In the genomic region with DNA sequence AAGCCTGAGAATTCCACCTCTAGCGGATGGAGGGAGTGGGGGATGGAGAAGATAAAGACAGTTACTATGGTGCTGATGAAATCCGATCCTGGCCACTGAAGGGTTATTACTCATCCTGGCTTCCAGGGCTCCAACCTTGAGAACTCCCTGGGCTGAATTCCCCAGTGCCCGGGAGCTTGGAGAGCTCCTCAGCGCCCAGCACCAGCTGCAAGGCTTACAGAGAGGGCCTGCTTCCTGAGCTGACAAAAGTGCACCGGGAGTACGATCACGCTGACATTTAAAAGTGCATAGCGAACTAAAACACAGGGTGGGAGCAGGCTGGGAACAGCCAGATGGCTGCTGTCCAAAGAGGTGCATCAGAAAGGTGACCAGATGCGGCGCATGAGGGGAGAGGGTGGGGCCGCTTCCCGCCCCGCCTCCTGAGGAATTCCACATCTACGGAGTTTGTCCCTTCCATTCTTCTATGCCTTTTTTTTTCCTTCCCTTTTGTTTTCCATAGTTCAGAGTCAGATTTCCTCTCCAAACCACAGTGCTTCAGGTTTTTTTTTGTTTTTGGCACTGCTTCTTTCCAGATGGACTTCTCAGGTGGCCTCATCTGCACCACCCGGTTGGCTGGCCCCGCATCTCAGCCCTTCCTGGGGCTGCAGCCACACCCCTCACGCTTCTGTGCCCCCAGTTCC, we compare ENCODE assay signal across 1 cellular context.
TF ChIP-seq lines count a peak whose summit lies in the region.

No MANE protein-coding gene starts in this region.

TF ChIP-seq in HepG2, 621 proteins besides CTCF, POLR2A, EP300 and RAD21 (continued from another document and continues in another):
- TF ChIP-seq, protein P1, sequence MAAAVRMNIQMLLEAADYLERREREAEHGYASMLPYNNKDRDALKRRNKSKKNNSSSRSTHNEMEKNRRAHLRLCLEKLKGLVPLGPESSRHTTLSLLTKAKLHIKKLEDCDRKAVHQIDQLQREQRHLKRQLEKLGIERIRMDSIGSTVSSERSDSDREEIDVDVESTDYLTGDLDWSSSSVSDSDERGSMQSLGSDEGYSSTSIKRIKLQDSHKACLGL (CRISPR knock-in tag; IDR thresholded peaks at IDR 0.05), result no peak
- no peak for TF ChIP-seq EED (CRISPR knock-in tag; IDR thresholded peaks at IDR 0.05)
- no peak for TF ChIP-seq ZNF709 (CRISPR knock-in tag; IDR thresholded peaks at IDR 0.05)
- TF ChIP-seq, protein P2, sequence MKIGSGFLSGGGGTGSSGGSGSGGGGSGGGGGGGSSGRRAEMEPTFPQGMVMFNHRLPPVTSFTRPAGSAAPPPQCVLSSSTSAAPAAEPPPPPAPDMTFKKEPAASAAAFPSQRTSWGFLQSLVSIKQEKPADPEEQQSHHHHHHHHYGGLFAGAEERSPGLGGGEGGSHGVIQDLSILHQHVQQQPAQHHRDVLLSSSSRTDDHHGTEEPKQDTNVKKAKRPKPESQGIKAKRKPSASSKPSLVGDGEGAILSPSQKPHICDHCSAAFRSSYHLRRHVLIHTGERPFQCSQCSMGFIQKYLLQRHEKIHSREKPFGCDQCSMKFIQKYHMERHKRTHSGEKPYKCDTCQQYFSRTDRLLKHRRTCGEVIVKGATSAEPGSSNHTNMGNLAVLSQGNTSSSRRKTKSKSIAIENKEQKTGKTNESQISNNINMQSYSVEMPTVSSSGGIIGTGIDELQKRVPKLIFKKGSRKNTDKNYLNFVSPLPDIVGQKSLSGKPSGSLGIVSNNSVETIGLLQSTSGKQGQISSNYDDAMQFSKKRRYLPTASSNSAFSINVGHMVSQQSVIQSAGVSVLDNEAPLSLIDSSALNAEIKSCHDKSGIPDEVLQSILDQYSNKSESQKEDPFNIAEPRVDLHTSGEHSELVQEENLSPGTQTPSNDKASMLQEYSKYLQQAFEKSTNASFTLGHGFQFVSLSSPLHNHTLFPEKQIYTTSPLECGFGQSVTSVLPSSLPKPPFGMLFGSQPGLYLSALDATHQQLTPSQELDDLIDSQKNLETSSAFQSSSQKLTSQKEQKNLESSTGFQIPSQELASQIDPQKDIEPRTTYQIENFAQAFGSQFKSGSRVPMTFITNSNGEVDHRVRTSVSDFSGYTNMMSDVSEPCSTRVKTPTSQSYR (CRISPR knock-in tag; IDR thresholded peaks at IDR 0.05; ENCODE audit: borderline replicate concordance), result peak; percentile 88
- no peak for TF ChIP-seq JDP2 (CRISPR knock-in tag; IDR thresholded peaks at IDR 0.05; ENCODE audit: borderline replicate concordance)
- TF ChIP-seq, protein P3, sequence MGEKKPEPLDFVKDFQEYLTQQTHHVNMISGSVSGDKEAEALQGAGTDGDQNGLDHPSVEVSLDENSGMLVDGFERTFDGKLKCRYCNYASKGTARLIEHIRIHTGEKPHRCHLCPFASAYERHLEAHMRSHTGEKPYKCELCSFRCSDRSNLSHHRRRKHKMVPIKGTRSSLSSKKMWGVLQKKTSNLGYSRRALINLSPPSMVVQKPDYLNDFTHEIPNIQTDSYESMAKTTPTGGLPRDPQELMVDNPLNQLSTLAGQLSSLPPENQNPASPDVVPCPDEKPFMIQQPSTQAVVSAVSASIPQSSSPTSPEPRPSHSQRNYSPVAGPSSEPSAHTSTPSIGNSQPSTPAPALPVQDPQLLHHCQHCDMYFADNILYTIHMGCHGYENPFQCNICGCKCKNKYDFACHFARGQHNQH (CRISPR knock-in tag; IDR thresholded peaks at IDR 0.05), result no peak
- no peak for TF ChIP-seq HDAC2 (CRISPR knock-in tag; IDR thresholded peaks at IDR 0.05)
- TF ChIP-seq, protein P4, sequence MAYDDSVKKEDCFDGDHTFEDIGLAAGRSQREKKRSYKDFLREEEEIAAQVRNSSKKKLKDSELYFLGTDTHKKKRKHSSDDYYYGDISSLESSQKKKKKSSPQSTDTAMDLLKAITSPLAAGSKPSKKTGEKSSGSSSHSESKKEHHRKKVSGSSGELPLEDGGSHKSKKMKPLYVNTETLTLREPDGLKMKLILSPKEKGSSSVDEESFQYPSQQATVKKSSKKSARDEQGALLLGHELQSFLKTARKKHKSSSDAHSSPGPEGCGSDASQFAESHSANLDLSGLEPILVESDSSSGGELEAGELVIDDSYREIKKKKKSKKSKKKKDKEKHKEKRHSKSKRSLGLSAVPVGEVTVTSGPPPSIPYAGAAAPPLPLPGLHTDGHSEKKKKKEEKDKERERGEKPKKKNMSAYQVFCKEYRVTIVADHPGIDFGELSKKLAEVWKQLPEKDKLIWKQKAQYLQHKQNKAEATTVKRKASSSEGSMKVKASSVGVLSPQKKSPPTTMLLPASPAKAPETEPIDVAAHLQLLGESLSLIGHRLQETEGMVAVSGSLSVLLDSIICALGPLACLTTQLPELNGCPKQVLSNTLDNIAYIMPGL (CRISPR knock-in tag; IDR thresholded peaks at IDR 0.05; ENCODE audit: borderline replicate concordance in 1 of 2, low read depth in 1 of 2), result no peak
- no peak for TF ChIP-seq SALL1 (CRISPR knock-in tag; IDR thresholded peaks at IDR 0.05)
- TF ChIP-seq, protein P5, sequence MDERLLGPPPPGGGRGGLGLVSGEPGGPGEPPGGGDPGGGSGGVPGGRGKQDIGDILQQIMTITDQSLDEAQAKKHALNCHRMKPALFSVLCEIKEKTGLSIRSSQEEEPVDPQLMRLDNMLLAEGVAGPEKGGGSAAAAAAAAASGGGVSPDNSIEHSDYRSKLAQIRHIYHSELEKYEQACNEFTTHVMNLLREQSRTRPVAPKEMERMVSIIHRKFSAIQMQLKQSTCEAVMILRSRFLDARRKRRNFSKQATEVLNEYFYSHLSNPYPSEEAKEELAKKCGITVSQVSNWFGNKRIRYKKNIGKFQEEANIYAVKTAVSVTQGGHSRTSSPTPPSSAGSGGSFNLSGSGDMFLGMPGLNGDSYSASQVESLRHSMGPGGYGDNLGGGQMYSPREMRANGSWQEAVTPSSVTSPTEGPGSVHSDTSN (CRISPR knock-in tag; IDR thresholded peaks at IDR 0.05), result no peak
- TF ChIP-seq, protein P6, sequence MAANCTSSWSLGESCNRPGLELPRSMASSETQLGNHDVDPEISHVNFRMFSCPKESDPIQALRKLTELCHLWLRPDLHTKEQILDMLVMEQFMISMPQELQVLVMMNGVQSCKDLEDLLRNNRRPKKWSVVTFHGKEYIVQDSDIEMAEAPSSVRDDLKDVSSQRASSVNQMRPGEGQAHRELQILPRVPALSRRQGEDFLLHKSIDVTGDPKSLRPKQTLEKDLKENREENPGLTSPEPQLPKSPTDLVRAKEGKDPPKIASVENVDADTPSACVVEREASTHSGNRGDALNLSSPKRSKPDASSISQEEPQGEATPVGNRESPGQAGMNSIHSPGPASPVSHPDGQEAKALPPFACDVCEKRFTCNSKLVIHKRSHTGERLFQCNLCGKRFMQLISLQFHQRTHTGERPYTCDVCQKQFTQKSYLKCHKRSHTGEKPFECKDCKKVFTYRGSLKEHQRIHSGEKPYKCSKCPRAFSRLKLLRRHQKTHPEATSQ (CRISPR knock-in tag; IDR thresholded peaks at IDR 0.05; ENCODE audit: borderline replicate concordance), result no peak
- TF ChIP-seq HMG20A (CRISPR knock-in tag; IDR thresholded peaks at IDR 0.05; ENCODE audit: borderline replicate concordance), result no peak
- peak; percentile 79 for TF ChIP-seq PRPF4 (IDR thresholded peaks at IDR 0.05; ENCODE audit: low read depth, low read length, poor library complexity, severe bottlenecking)
- TF ChIP-seq PHF8 (CRISPR knock-in tag; IDR thresholded peaks at IDR 0.05), result no peak
- no peak for TF ChIP-seq ZNF775 (CRISPR knock-in tag; IDR thresholded peaks at IDR 0.05; ENCODE audit: borderline replicate concordance)
- no peak for TF ChIP-seq NR2F6 (IDR thresholded peaks at IDR 0.05)
- TF ChIP-seq NR2F6 (CRISPR knock-in tag; IDR thresholded peaks at IDR 0.05), result no peak
- no peak for TF ChIP-seq AHR (CRISPR knock-in tag; IDR thresholded peaks at IDR 0.05)
- TF ChIP-seq ZBTB42 (CRISPR knock-in tag; IDR thresholded peaks at IDR 0.05), result no peak
- no peak for TF ChIP-seq SRSF1 (optimal IDR thresholded peaks at IDR 0.05; ENCODE audit: low read depth, low read length)
- TF ChIP-seq MAFK (conservative IDR thresholded peaks at IDR 0.05 in 1 of 2, IDR thresholded peaks at IDR 0.05 in 1 of 2; ENCODE audit: low read length in 2 of 2), result no peak
- TF ChIP-seq, protein P7, sequence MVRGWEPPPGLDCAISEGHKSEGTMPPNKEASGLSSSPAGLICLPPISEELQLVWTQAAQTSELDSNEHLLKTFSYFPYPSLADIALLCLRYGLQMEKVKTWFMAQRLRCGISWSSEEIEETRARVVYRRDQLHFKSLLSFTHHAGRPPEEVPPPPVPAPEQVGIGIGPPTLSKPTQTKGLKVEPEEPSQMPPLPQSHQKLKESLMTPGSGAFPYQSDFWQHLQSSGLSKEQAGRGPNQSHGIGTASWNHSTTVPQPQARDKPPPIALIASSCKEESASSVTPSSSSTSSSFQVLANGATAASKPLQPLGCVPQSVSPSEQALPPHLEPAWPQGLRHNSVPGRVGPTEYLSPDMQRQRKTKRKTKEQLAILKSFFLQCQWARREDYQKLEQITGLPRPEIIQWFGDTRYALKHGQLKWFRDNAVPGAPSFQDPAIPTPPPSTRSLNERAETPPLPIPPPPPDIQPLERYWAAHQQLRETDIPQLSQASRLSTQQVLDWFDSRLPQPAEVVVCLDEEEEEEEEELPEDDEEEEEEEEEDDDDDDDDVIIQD (CRISPR knock-in tag; IDR thresholded peaks at IDR 0.05; ENCODE audit: low read depth), result no peak
- TF ChIP-seq, protein P8, sequence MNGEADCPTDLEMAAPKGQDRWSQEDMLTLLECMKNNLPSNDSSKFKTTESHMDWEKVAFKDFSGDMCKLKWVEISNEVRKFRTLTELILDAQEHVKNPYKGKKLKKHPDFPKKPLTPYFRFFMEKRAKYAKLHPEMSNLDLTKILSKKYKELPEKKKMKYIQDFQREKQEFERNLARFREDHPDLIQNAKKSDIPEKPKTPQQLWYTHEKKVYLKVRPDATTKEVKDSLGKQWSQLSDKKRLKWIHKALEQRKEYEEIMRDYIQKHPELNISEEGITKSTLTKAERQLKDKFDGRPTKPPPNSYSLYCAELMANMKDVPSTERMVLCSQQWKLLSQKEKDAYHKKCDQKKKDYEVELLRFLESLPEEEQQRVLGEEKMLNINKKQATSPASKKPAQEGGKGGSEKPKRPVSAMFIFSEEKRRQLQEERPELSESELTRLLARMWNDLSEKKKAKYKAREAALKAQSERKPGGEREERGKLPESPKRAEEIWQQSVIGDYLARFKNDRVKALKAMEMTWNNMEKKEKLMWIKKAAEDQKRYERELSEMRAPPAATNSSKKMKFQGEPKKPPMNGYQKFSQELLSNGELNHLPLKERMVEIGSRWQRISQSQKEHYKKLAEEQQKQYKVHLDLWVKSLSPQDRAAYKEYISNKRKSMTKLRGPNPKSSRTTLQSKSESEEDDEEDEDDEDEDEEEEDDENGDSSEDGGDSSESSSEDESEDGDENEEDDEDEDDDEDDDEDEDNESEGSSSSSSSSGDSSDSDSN (CRISPR knock-in tag; IDR thresholded peaks at IDR 0.05), result peak; percentile 21; the same call in 1 of the 2 replicates
- no peak for TF ChIP-seq ZNF317 (CRISPR knock-in tag; IDR thresholded peaks at IDR 0.05)
- no peak for TF ChIP-seq HDAC1 (CRISPR knock-in tag; IDR thresholded peaks at IDR 0.05)
- TF ChIP-seq, protein P9, sequence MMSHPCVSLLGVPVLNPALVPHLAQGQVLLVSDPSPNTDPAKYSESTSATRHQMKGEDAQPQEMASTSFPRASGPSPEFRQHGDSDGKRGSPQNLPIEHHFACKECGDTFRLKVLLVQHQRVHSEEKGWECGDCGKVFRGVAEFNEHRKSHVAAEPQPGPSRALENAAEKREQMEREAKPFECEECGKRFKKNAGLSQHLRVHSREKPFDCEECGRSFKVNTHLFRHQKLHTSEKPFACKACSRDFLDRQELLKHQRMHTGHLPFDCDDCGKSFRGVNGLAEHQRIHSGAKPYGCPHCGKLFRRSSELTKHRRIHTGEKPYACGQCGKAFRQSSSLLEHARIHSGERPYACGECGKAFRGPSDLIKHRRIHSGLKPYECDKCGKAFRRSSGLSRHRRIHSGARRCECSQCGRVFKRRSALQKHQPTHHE (CRISPR knock-in tag; IDR thresholded peaks at IDR 0.05; ENCODE audit: borderline replicate concordance), result no peak
- TF ChIP-seq XRCC5 (optimal IDR thresholded peaks at IDR 0.05; ENCODE audit: low read length), result peak; percentile 33
- no peak for TF ChIP-seq ZNF335 (CRISPR knock-in tag; IDR thresholded peaks at IDR 0.05)
- TF ChIP-seq, protein P10, sequence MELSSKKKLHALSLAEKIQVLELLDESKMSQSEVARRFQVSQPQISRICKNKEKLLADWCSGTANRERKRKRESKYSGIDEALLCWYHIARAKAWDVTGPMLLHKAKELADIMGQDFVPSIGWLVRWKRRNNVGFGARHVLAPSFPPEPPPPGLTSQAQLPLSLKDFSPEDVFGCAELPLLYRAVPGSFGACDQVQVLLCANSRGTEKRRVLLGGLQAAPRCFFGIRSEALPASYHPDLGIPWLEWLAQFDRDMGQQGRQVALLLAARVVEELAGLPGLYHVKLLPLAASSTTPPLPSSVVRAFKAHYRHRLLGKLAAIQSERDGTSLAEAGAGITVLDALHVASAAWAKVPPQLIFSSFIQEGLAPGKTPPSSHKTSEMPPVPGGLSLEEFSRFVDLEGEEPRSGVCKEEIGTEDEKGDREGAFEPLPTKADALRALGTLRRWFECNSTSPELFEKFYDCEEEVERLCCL (CRISPR knock-in tag; IDR thresholded peaks at IDR 0.05; ENCODE audit: borderline replicate concordance), result no peak
- TF ChIP-seq AGO2 (optimal IDR thresholded peaks at IDR 0.05; ENCODE audit: low read depth, low read length), result no peak
- no peak for TF ChIP-seq PAF1 (CRISPR knock-in tag; IDR thresholded peaks at IDR 0.05)
- TF ChIP-seq ZNF572 (CRISPR knock-in tag; IDR thresholded peaks at IDR 0.05), result no peak
- TF ChIP-seq ZSCAN20 (CRISPR knock-in tag; IDR thresholded peaks at IDR 0.05; ENCODE audit: borderline replicate concordance), result no peak
- TF ChIP-seq ZNF331 (CRISPR knock-in tag; IDR thresholded peaks at IDR 0.05), result no peak
- no peak for TF ChIP-seq TAF15 (IDR thresholded peaks at IDR 0.05; ENCODE audit: low read depth, low read length, poor library complexity, severe bottlenecking)
- no peak for TF ChIP-seq GLI4 (CRISPR knock-in tag; IDR thresholded peaks at IDR 0.05; ENCODE audit: borderline replicate concordance)
- TF ChIP-seq REXO4 (CRISPR knock-in tag; IDR thresholded peaks at IDR 0.05; ENCODE audit: borderline replicate concordance), result no peak
- TF ChIP-seq HCFC1 (IDR thresholded peaks at IDR 0.05; ENCODE audit: low read depth, low read length), result no peak
- no peak for TF ChIP-seq ZNF138 (CRISPR knock-in tag; IDR thresholded peaks at IDR 0.05; ENCODE audit: low read depth)
- TF ChIP-seq TEAD2 (CRISPR knock-in tag; IDR thresholded peaks at IDR 0.05), result no peak
- no peak for TF ChIP-seq ZNF615 (CRISPR knock-in tag; IDR thresholded peaks at IDR 0.05; ENCODE audit: borderline replicate concordance)
- TF ChIP-seq ZNF670 (CRISPR knock-in tag; IDR thresholded peaks at IDR 0.05; ENCODE audit: borderline replicate concordance), result no peak
- TF ChIP-seq THYN1 (CRISPR knock-in tag; IDR thresholded peaks at IDR 0.05; ENCODE audit: borderline replicate concordance, low read depth), result no peak
- no peak for TF ChIP-seq HMG20B (CRISPR knock-in tag; conservative IDR thresholded peaks at IDR 0.05)
- TF ChIP-seq SOX6 (IDR thresholded peaks at IDR 0.05), result no peak
- TF ChIP-seq SOX6 (CRISPR knock-in tag; IDR thresholded peaks at IDR 0.05), result no peak
- no peak for TF ChIP-seq ZNF17 (CRISPR knock-in tag; IDR thresholded peaks at IDR 0.05)
- no peak for TF ChIP-seq HMGA1 (CRISPR knock-in tag; conservative IDR thresholded peaks at IDR 0.05)
- TF ChIP-seq ZNF772 (CRISPR knock-in tag; IDR thresholded peaks at IDR 0.05), result no peak
- no peak for TF ChIP-seq ZNF878 (CRISPR knock-in tag; IDR thresholded peaks at IDR 0.05)
